11 cellular contexts compared by ENCODE assay signal in genomic region chrX:13692771-13693231, GRCh38. TPM values are rescaled to one million over a fixed set of nuclear protein-coding genes. Genes with fewer than 3 reads are reported as not detected.
DNase-seq lines count a peak whose midpoint lies in the region; ATAC-seq and TF ChIP-seq lines count a peak whose summit lies in the region.
"Had no signal": no experiment of that assay in that cellular context is flagged by ENCODE, and none has a peak within 500 bp of the region (broad histone marks: within the 10 kb centered on the region; RNA-seq: fewer than 3 reads in every experiment).

No MANE protein-coding gene starts in this region.

- H3K36me3 Mint-ChIP-seq in IgD-negative memory B cell: no peaks in the 10 kb centered on the region
- peaks cover 16% of the 10 kb centered on the region for H3K36me3 Mint-ChIP-seq in dendritic cell treated with granulocyte-macrophage colony-stimulating factor and Interleukin-4, amounts not matched to agents 40 ng/mL and 50 ng/mL, for 4 days (ENCODE audit: low read depth)

- H4K20me1 ChIP-seq in DOHH2 (ENCODE audit: control insufficient read depth, insufficient read depth, low read depth, low read length): no peaks in the 10 kb centered on the region

- H3K27ac ChIP-seq in DOHH2 (ENCODE audit: low read depth, low read length) (peak overlapping the region; percentile 37), parathyroid adenoma (no peak overlapping the region)

- H3K27me3 Mint-ChIP-seq in IgD-negative memory B cell: peaks cover 9% of the 10 kb centered on the region
- H3K27me3 Mint-ChIP-seq in dendritic cell treated with granulocyte-macrophage colony-stimulating factor and Interleukin-4, amounts not matched to agents 40 ng/mL and 50 ng/mL, for 4 days: no peaks in the 10 kb centered on the region

- DNase-seq in putamen (ENCODE audit: low spot score): no peak
- DNase-seq: activated CD8-positive, alpha-beta memory T cell treated with anti-CD3 and anti-CD28 coated beads, Interleukin-2, amount 50 U/mL, for 4 hours; GDM1; posterior cingulate gyrus had no signal

- H3K4me1 Mint-ChIP-seq in IgD-negative memory B cell: peaks cover 38 to 63% (median 55%) of the 10 kb centered on the region in 3 donors
- H3K4me1 Mint-ChIP-seq in dendritic cell treated with granulocyte-macrophage colony-stimulating factor and Interleukin-4, amounts not matched to agents 40 ng/mL and 50 ng/mL, for 4 days (ENCODE audit: low read depth): peaks cover 56% of the 10 kb centered on the region

- H3K9me2 ChIP-seq in DOHH2 (replicated peaks; ENCODE audit: control insufficient read depth, low read length): no peaks in the 10 kb centered on the region

- H3K4me3 ChIP-seq in DOHH2 (ENCODE audit: low read length): peak overlapping the region; percentile 44
- H3K4me3 ChIP-seq in parathyroid adenoma (ENCODE audit: low read depth, low read length): no peak overlapping the region

- no peaks in the 10 kb centered on the region for H3K9me3 Mint-ChIP-seq in IgD-negative memory B cell
- no peaks in the 10 kb centered on the region for H3K9me3 Mint-ChIP-seq in dendritic cell treated with granulocyte-macrophage colony-stimulating factor and Interleukin-4, amounts not matched to agents 40 ng/mL and 50 ng/mL, for 4 days

- H3K4me2 ChIP-seq in DOHH2 (ENCODE audit: low read length): peak overlapping the region; percentile 80
- peak overlapping the region; percentile 35 for H3K4me2 ChIP-seq in parathyroid adenoma (ENCODE audit: low read length)

- intact Hi-C loops in dendritic cell treated with granulocyte-macrophage colony-stimulating factor and Interleukin-4, amounts not matched to agents 40 ng/mL and 50 ng/mL, for 4 days (cut with micrococcal nuclease): no loop called here

- H3K9me3 ChIP-seq in DOHH2 (ENCODE audit: control insufficient read depth, insufficient read depth, low read length): no peaks in the 10 kb centered on the region
- H3K9me3 ChIP-seq in parathyroid adenoma (ENCODE audit: control insufficient read depth, low read length): no peaks in the 10 kb centered on the region

- peaks cover 14% of the 10 kb centered on the region for H3K36me3 ChIP-seq in DOHH2 (ENCODE audit: control insufficient read depth, low read length)
- no peaks in the 10 kb centered on the region for H3K36me3 ChIP-seq in parathyroid adenoma (ENCODE audit: control insufficient read depth, insufficient read depth, low read length)

- H3K4me1 ChIP-seq in DOHH2 (ENCODE audit: control insufficient read depth, low read length) (peaks cover 83% of the 10 kb centered on the region), parathyroid adenoma (peaks cover 2% of the 10 kb centered on the region)

- H3K79me2 ChIP-seq in DOHH2 (ENCODE audit: control insufficient read depth, low read length): peaks cover 92% of the 10 kb centered on the region
- H3K79me2 ChIP-seq in parathyroid adenoma: peaks cover 39% of the 10 kb centered on the region

- H3K27me3 ChIP-seq in DOHH2 (ENCODE audit: control insufficient read depth, low read length) (no peaks in the 10 kb centered on the region), parathyroid adenoma (ENCODE audit: control insufficient read depth, insufficient read depth, low read length) (no peaks in the 10 kb centered on the region)

- H3K27ac Mint-ChIP-seq in IgD-negative memory B cell: peak overlapping the region in 2 of 3 donors; percentile 4 to 71
- peak overlapping the region; percentile 71 for H3K27ac Mint-ChIP-seq in dendritic cell treated with granulocyte-macrophage colony-stimulating factor and Interleukin-4, amounts not matched to agents 40 ng/mL and 50 ng/mL, for 4 days

- TF ChIP-seq CTCF in DOHH2 (IDR thresholded peaks at IDR 0.05; ENCODE audit: low read depth, low read length, poor library complexity, severe bottlenecking) (no peak), parathyroid adenoma (IDR thresholded peaks at IDR 0.05) (no peak)

- H3K9ac ChIP-seq in parathyroid adenoma: no peak overlapping the region

- peak overlapping the region in 3 of 4 donors; percentile 3 to 56 (median 6) for H3K4me3 Mint-ChIP-seq in IgD-negative memory B cell
- peak overlapping the region; percentile 28 for H3K4me3 Mint-ChIP-seq in dendritic cell treated with granulocyte-macrophage colony-stimulating factor and Interleukin-4, amounts not matched to agents 40 ng/mL and 50 ng/mL, for 4 days

- ATAC-seq in GM21367 (IDR thresholded peaks at IDR 0.05; ENCODE audit: unreplicated experiment) (no peak), HG02610 (IDR thresholded peaks at IDR 0.05; ENCODE audit: unreplicated experiment) (no peak)
- ATAC-seq: SK-N-SH treated with all-trans-retinoic acid at 6 μM for 48 hours had no signal

- no peak overlapping the region for H2AFZ ChIP-seq in parathyroid adenoma

- H3F3A ChIP-seq in DOHH2 (ENCODE audit: control insufficient read depth, insufficient read depth): peaks cover 6% of the 10 kb centered on the region

RNA-seq across cellular contexts. Expression of gene RAB9A, which starts 3.9 kb away (rescaled TPM):
- 25.6 TPM for polyA plus RNA-seq in IgD-negative memory B cell

RNA-seq across cellular contexts. Expression of gene TCEANC, which starts 39.9 kb away (rescaled TPM):
- 13.0 TPM for polyA plus RNA-seq in IgD-negative memory B cell

RNA-seq across cellular contexts. Expression of gene TRAPPC2, which starts 41.6 kb away (rescaled TPM):
- 34.5 TPM for polyA plus RNA-seq in IgD-negative memory B cell

RNA-seq across cellular contexts. Expression of gene OFD1, which starts 41.7 kb away (rescaled TPM):
- 47.9 TPM for polyA plus RNA-seq in IgD-negative memory B cell
